23 cellular contexts compared by ENCODE assay signal in the genomic region with DNA sequence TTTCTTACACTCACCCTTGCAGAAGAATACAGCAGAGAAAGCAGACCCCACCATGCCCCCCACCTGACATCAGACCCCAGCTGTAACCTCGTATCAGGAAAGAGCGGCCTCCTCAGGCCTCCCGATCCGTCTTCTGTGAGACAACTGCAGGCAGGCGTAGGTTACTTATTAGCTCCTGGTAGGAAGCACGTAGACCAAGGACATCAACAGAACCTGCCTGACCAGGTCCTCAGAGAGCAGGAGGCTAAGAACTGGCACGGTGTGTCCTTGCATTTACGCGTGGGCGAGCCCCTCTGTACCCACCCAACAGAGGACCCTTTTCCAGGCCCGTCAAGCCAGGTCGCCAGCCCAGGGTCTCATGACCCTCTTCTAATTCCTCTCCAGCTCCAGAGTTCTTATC. TPM values are rescaled to one million over a fixed set of nuclear protein-coding genes. Genes with fewer than 3 reads are reported as not detected.
DNase-seq lines count a peak whose midpoint lies in the region; ATAC-seq and TF ChIP-seq lines count a peak whose summit lies in the region.
"Had no signal": no experiment of that assay in that cellular context is flagged by ENCODE, and none has a peak within 500 bp of the region (broad histone marks: within the 10 kb centered on the region; RNA-seq: fewer than 3 reads in every experiment).

No MANE protein-coding gene starts in this region.

- peak overlapping the region; percentile 45 for H3K4me3 Mint-ChIP-seq in type B pancreatic cell
- H3K4me3 Mint-ChIP-seq: activated T-helper 1 cell treated with anti-CD3 and anti-CD28 coated beads, Interleukin-12 subunit alpha, Interleukin-12 subunit beta, Interleukin-2, Interleukin-4 antibody, amounts not matched to agents 30 ng/mL and 10 ng/mL and 1 ng/mL, durations not matched to agents 14 hours and 24 hours and 36 hours; CD8-positive, alpha-beta memory T cell; naive thymus-derived CD4-positive, alpha-beta T cell had no signal

- no peaks in the 10 kb centered on the region for H3K27me3 Mint-ChIP-seq in type B pancreatic cell
- H3K27me3 Mint-ChIP-seq: CD8-positive, alpha-beta memory T cell; naive thymus-derived CD4-positive, alpha-beta T cell had no signal

- H3K9me3 Mint-ChIP-seq in type B pancreatic cell, result no peaks in the 10 kb centered on the region

- peaks cover 26% of the 10 kb centered on the region for H3K4me1 Mint-ChIP-seq in type B pancreatic cell (ENCODE audit: unreplicated experiment)

- TF ChIP-seq CTCF in GM13976 (IDR thresholded peaks at IDR 0.05; ENCODE audit: borderline replicate concordance, control extremely low read depth, extremely low read depth, insufficient read depth, missing control alignments), result no peak
- TF ChIP-seq CTCF in mucosa of descending colon (IDR thresholded peaks at IDR 0.05), result no peak
- TF ChIP-seq CTCF in type B pancreatic cell (conservative IDR thresholded peaks at IDR 0.05), result no peak

- no peaks in the 10 kb centered on the region for H3K36me3 ChIP-seq in mucosa of descending colon (ENCODE audit: low read depth)
- H3K36me3 ChIP-seq: suprapubic skin had no signal

- DNase-seq in GM13976 (ENCODE audit: low spot score) (peak; percentile 5), glomerular visceral epithelial cell (ENCODE audit: extremely low spot score) (peak; percentile 46), mucosa of descending colon (peak in 1 of 3 donors; percentile 54), type B pancreatic cell (ENCODE audit: extremely low spot score, unreplicated experiment) (no peak), iPS-NIHi11 (ENCODE audit: low spot score) (no peak)
- DNase-seq: activated naive CD4-positive, alpha-beta T cell treated with anti-CD3 and anti-CD28 coated beads, Interleukin-2, amount 50 U/mL, for 16 hours; aorta; CD8-positive, alpha-beta memory T cell; cerebellar nuclear complex; DMS79 treated with DMSO at 0.1 percent for 48 hours; erythroblast; foreskin keratinocyte; hypothalamus; naive thymus-derived CD4-positive, alpha-beta T cell; NCI-H2227 treated with DMSO at 0.1 percent for 48 hours; NCI-H82; posterior cingulate gyrus; SHP77 had no signal

- H3K4me1 ChIP-seq in mucosa of descending colon (ENCODE audit: low read depth), result peaks cover 8% of the 10 kb centered on the region

- peak overlapping the region; percentile 79 for H3K27ac Mint-ChIP-seq in type B pancreatic cell
- H3K27ac Mint-ChIP-seq: activated T-helper 1 cell treated with anti-CD3 and anti-CD28 coated beads, Interleukin-12 subunit alpha, Interleukin-12 subunit beta, Interleukin-2, Interleukin-4 antibody, amounts not matched to agents 30 ng/mL and 10 ng/mL and 1 ng/mL, durations not matched to agents 14 hours and 24 hours and 36 hours had no signal

- intact Hi-C loops in mucosa of descending colon (cut with DNase I, micrococcal nuclease), result no loop called here

- no peaks in the 10 kb centered on the region for H3K9me3 ChIP-seq in mucosa of descending colon
- H3K9me3 ChIP-seq: suprapubic skin had no signal

- ATAC-seq in mucosa of descending colon (peak; percentile 91), HG02798 (IDR thresholded peaks at IDR 0.05; ENCODE audit: poor library complexity, unreplicated experiment) (no peak), HG03108 (IDR thresholded peaks at IDR 0.05; ENCODE audit: unreplicated experiment) (no peak)
- ATAC-seq: foreskin keratinocyte; GM12878; naive thymus-derived CD4-positive, alpha-beta T cell had no signal

- in situ Hi-C loops in GM13976 (cut with MboI; ENCODE audit: low sequenced_read_pairs, unreplicated experiment), result no loop called here

- peaks cover 12% of the 10 kb centered on the region for H3K36me3 Mint-ChIP-seq in type B pancreatic cell

- no peak overlapping the region for H3K4me3 ChIP-seq in mucosa of descending colon
- H3K4me3 ChIP-seq: GM12878, suprapubic skin had no signal

RNA-seq across cellular contexts. Expression of a gene that starts 51.0 kb away (rescaled TPM):
- total RNA-seq in mucosa of descending colon, result 10 to 100 TPM; 47.3 to 65.5 (median 59.5) TPM
- 68.9 and 94.5 TPM in 2 replicates for total RNA-seq in type B pancreatic cell (ENCODE audit: low replicate concordance)

Comparison
In these comparisons a context has a peak if more than half of its experiments do, and no peak if none do; other contexts are left out.
1. DNase-seq: peak in GM13976 (single experiment) and glomerular visceral epithelial cell (single experiment); none in type B pancreatic cell (single experiment) and iPS-NIHi11 (single experiment).